Comparison of ENCODE assay signal across 19 cellular contexts in genomic region chr2:205593891-205594290, GRCh38.
A peak's percentile ranks its signal among the peaks of the same experiment; 100 is the strongest.
DNase-seq lines count a peak whose midpoint lies in the region; ATAC-seq and TF ChIP-seq lines count a peak whose summit lies in the region.
"Had no signal": no experiment of that assay in that cellular context is flagged by ENCODE, and none has a peak within 500 bp of the region (broad histone marks: within the 10 kb centered on the region; RNA-seq: fewer than 3 reads in every experiment).

No MANE protein-coding gene starts in this region.

- no peak for TF ChIP-seq CTCF in choroid plexus epithelial cell (conservative IDR thresholded peaks at IDR 0.05; ENCODE audit: low read depth, low read length)
- no peak for TF ChIP-seq CTCF in left ventricle myocardium inferior (IDR thresholded peaks at IDR 0.05; ENCODE audit: borderline replicate concordance)
- no peak for TF ChIP-seq CTCF in smooth muscle cell (IDR thresholded peaks at IDR 0.05; ENCODE audit: borderline replicate concordance, insufficient read depth, poor library complexity, severe bottlenecking)

- H3K27me3 ChIP-seq in left ventricle myocardium inferior (ENCODE audit: low read depth) (no peaks in the 10 kb centered on the region), smooth muscle cell (ENCODE audit: low read depth) (no peaks in the 10 kb centered on the region), mesendoderm (ENCODE audit: insufficient read depth, low read length, poor library complexity) (no peaks in the 10 kb centered on the region)

- 23% methylated on average over 4 of the region's 4 CpGs for WGBS in smooth muscle cell (ENCODE audit: low lambda C conversion rate)
- WGBS in mesendoderm (ENCODE audit: extremely low coverage, insufficient coverage, low lambda C conversion rate): no CpG with 5 or more reads among the region's 4 CpGs

- no peak overlapping the region for H2BK120ac ChIP-seq in mesendoderm (ENCODE audit: low read depth, low read length)

- peak; percentile 50; the same call in 2 of the 3 replicates for ATAC-seq in SK-N-SH treated with all-trans-retinoic acid at 6 μM for 48 hours
- ATAC-seq in HG03520 (IDR thresholded peaks at IDR 0.05; ENCODE audit: unreplicated experiment): no peak

- no peaks in the 10 kb centered on the region for H3K4me1 ChIP-seq in left ventricle myocardium inferior
- no peaks in the 10 kb centered on the region for H3K4me1 ChIP-seq in smooth muscle cell (ENCODE audit: low read depth)
- peaks cover 2% of the 10 kb centered on the region for H3K4me1 ChIP-seq in mesendoderm (ENCODE audit: control insufficient read depth, low read depth, low read length)

- no peak overlapping the region for H2AFZ ChIP-seq in smooth muscle cell (ENCODE audit: low read depth)

- no peak overlapping the region for H4K5ac ChIP-seq in mesendoderm (ENCODE audit: low read length)

- no peak overlapping the region for H3K18ac ChIP-seq in mesendoderm (ENCODE audit: low read length)

- H3K27ac ChIP-seq in left ventricle myocardium inferior (replicated peaks): peak overlapping the region; percentile 11
- H3K27ac ChIP-seq in smooth muscle cell (ENCODE audit: low read depth): no peak overlapping the region
- H3K27ac ChIP-seq in mesendoderm (ENCODE audit: low read depth, low read length): no peak overlapping the region

- H2AK5ac ChIP-seq in mesendoderm (ENCODE audit: low read length): no peak overlapping the region

- H3K9me3 ChIP-seq in left ventricle myocardium inferior (replicated peaks) (peaks cover 8% of the 10 kb centered on the region), smooth muscle cell (replicated peaks; ENCODE audit: low read depth) (no peaks in the 10 kb centered on the region)

- no peak overlapping the region for H3K23ac ChIP-seq in mesendoderm (ENCODE audit: low read length)

- H3F3A ChIP-seq in smooth muscle cell (ENCODE audit: low read depth): no peaks in the 10 kb centered on the region

- H3K36me3 ChIP-seq in left ventricle myocardium inferior (no peaks in the 10 kb centered on the region), smooth muscle cell (ENCODE audit: low read depth) (no peaks in the 10 kb centered on the region), mesendoderm (ENCODE audit: control insufficient read depth, insufficient read depth, low read length) (no peaks in the 10 kb centered on the region)

- H3K79me1 ChIP-seq in mesendoderm (ENCODE audit: low read length): no peaks in the 10 kb centered on the region

- no peak overlapping the region for H4K8ac ChIP-seq in mesendoderm (ENCODE audit: low read depth, low read length)

- H3K4me3 ChIP-seq in choroid plexus epithelial cell (ENCODE audit: low read depth, low read length) (no peak overlapping the region), left ventricle myocardium inferior (no peak overlapping the region), smooth muscle cell (no peak overlapping the region), mesendoderm (ENCODE audit: low read length) (no peak overlapping the region)

- H3K9ac ChIP-seq in smooth muscle cell (ENCODE audit: low read depth): no peak overlapping the region
- no peak overlapping the region for H3K9ac ChIP-seq in mesendoderm (ENCODE audit: low read length)

- H3K56ac ChIP-seq in mesendoderm (ENCODE audit: low read length): no peak overlapping the region

- H2BK5ac ChIP-seq in mesendoderm (ENCODE audit: low read length): no peak overlapping the region

- H2BK15ac ChIP-seq in mesendoderm (replicated peaks; ENCODE audit: low read depth): no peak overlapping the region

- no peaks in the 10 kb centered on the region for H3K79me2 ChIP-seq in smooth muscle cell (ENCODE audit: low read depth)
- H3K79me2 ChIP-seq in mesendoderm (ENCODE audit: control insufficient read depth, insufficient read depth, low read length): no peaks in the 10 kb centered on the region

- intact Hi-C loops in left ventricle myocardium inferior (cut with micrococcal nuclease): no loop called here

- peak overlapping the region; percentile 22 for H3K4me2 ChIP-seq in smooth muscle cell
- no peak overlapping the region for H3K4me2 ChIP-seq in mesendoderm (ENCODE audit: low read length)

- DNase-seq in choroid plexus epithelial cell (ENCODE audit: low read depth): peak; percentile 7
- peak; percentile 25 for DNase-seq in left ventricle myocardium inferior
- DNase-seq in smooth muscle cell (lab: John Stamatoyannopoulos, UW; ENCODE audit: unreplicated experiment): no peak
- no peak for DNase-seq in mesendoderm
- DNase-seq in anterior cingulate cortex (lab: John Stamatoyannopoulos, UW): no peak
- DNase-seq: CD4-positive, CD25-positive, alpha-beta regulatory T cell; EL; GF-D8; GOT3; HCEC 1CT; MV-4-11; NCI-H1105 treated with DMSO at 0.1 percent for 48 hours; NCI-H2081 treated with DMSO at 0.1 percent for 48 hours; NCI-H2171 treated with DMSO at 0.1 percent for 48 hours; NCI-H524 treated with DMSO at 0.1 percent for 48 hours; NCI-H82; SHP77 treated with DMSO at 0.1 percent for 48 hours had no signal

- H3K4ac ChIP-seq in mesendoderm (ENCODE audit: low read depth, low read length): no peak overlapping the region

- H4K20me1 ChIP-seq in smooth muscle cell (ENCODE audit: low read depth): no peaks in the 10 kb centered on the region

TF ChIP-seq in SK-N-SH treated with all-trans-retinoic acid at 6 μM for 48 hours, 23 proteins besides CTCF, POLR2A, EP300 and RAD21:
- no peak for TF ChIP-seq ESRRG (CRISPR knock-in tag; IDR thresholded peaks at IDR 0.05)
- TF ChIP-seq TCF4 (CRISPR knock-in tag; IDR thresholded peaks at IDR 0.05; ENCODE audit: borderline replicate concordance): no peak
- TF ChIP-seq, protein P1, sequence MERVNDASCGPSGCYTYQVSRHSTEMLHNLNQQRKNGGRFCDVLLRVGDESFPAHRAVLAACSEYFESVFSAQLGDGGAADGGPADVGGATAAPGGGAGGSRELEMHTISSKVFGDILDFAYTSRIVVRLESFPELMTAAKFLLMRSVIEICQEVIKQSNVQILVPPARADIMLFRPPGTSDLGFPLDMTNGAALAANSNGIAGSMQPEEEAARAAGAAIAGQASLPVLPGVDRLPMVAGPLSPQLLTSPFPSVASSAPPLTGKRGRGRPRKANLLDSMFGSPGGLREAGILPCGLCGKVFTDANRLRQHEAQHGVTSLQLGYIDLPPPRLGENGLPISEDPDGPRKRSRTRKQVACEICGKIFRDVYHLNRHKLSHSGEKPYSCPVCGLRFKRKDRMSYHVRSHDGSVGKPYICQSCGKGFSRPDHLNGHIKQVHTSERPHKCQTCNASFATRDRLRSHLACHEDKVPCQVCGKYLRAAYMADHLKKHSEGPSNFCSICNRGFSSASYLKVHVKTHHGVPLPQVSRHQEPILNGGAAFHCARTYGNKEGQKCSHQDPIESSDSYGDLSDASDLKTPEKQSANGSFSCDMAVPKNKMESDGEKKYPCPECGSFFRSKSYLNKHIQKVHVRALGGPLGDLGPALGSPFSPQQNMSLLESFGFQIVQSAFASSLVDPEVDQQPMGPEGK (CRISPR knock-in tag; IDR thresholded peaks at IDR 0.05; ENCODE audit: borderline replicate concordance): no peak
- TF ChIP-seq, protein P2, sequence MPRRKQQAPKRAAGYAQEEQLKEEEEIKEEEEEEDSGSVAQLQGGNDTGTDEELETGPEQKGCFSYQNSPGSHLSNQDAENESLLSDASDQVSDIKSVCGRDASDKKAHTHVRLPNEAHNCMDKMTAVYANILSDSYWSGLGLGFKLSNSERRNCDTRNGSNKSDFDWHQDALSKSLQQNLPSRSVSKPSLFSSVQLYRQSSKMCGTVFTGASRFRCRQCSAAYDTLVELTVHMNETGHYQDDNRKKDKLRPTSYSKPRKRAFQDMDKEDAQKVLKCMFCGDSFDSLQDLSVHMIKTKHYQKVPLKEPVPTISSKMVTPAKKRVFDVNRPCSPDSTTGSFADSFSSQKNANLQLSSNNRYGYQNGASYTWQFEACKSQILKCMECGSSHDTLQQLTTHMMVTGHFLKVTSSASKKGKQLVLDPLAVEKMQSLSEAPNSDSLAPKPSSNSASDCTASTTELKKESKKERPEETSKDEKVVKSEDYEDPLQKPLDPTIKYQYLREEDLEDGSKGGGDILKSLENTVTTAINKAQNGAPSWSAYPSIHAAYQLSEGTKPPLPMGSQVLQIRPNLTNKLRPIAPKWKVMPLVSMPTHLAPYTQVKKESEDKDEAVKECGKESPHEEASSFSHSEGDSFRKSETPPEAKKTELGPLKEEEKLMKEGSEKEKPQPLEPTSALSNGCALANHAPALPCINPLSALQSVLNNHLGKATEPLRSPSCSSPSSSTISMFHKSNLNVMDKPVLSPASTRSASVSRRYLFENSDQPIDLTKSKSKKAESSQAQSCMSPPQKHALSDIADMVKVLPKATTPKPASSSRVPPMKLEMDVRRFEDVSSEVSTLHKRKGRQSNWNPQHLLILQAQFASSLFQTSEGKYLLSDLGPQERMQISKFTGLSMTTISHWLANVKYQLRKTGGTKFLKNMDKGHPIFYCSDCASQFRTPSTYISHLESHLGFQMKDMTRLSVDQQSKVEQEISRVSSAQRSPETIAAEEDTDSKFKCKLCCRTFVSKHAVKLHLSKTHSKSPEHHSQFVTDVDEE (CRISPR knock-in tag; IDR thresholded peaks at IDR 0.05): no peak
- no peak for TF ChIP-seq ZFP30 (CRISPR knock-in tag; IDR thresholded peaks at IDR 0.05)
- no peak for TF ChIP-seq TOX (CRISPR knock-in tag; IDR thresholded peaks at IDR 0.05; ENCODE audit: borderline replicate concordance)
- TF ChIP-seq ZC3H10 (CRISPR knock-in tag; IDR thresholded peaks at IDR 0.05): no peak
- TF ChIP-seq SNAI2 (CRISPR knock-in tag; IDR thresholded peaks at IDR 0.05): no peak

Comparison
In these comparisons a context has a peak if more than half of its experiments do, and no peak if none do; other contexts are left out.
1. DNase-seq: peak in choroid plexus epithelial cell (single experiment) and left ventricle myocardium inferior (single experiment); none in smooth muscle cell (single experiment), mesendoderm (single experiment) and anterior cingulate cortex (0 of 58).